ENCODE assay signal across 9 cellular contexts in genomic region chr9:101485873-101486692, GRCh38. TPM values are rescaled to one million over a fixed set of nuclear protein-coding genes. Genes with fewer than 3 reads are reported as not detected.
A peak's percentile ranks its signal among the peaks of the same experiment; 100 is the strongest.
DNase-seq lines count a peak whose midpoint lies in the region; ATAC-seq and TF ChIP-seq lines count a peak whose summit lies in the region.
"Had no signal": no experiment of that assay in that cellular context is flagged by ENCODE, and none has a peak within 500 bp of the region (broad histone marks: within the 10 kb centered on the region; RNA-seq: fewer than 3 reads in every experiment).

No MANE protein-coding gene starts in this region.

- H3K9ac ChIP-seq in colonic mucosa (ENCODE audit: low read depth in 2 of 2, low read length in 2 of 2): peak overlapping the region; percentile 86 to 94

- H3K27me3 ChIP-seq in colonic mucosa: no peaks in the 10 kb centered on the region
- peaks cover 12 to 63% of the 10 kb centered on the region in 2 donors for H3K27me3 ChIP-seq in left lung

- peaks cover 4% of the 10 kb centered on the region for H3K4me1 ChIP-seq in colonic mucosa
- H3K4me1 ChIP-seq in left lung: peaks cover 0 to 9% of the 10 kb centered on the region in 2 donors

- ATAC-seq in left lung (peak; percentile 79), HG03159 (IDR thresholded peaks at IDR 0.05; ENCODE audit: unreplicated experiment) (no peak), HG03045 (IDR thresholded peaks at IDR 0.05; ENCODE audit: unreplicated experiment) (no peak)

- DNase-seq in Daoy (ENCODE audit: low read depth) (peak; percentile 79), NCI-H446 treated with DMSO at 0.1 percent for 48 hours (lab: John Stamatoyannopoulos, UW) (peak; percentile 49), colonic mucosa (peak; percentile 72), left lung (peak; percentile 33 to 80)
- no peak for DNase-seq in activated CD4-positive, alpha-beta T cell treated with anti-CD3 and anti-CD28 coated beads, Interleukin-2, amount 50 U/mL, for 48 hours

- TF ChIP-seq CTCF in colonic mucosa (IDR thresholded peaks at IDR 0.05) (no peak), left lung (IDR thresholded peaks at IDR 0.05) (no peak)

- H3K4me3 ChIP-seq in colonic mucosa (peak overlapping the region; percentile 78), left lung (peak overlapping the region; percentile 45 to 50)

- intact Hi-C loops in colonic mucosa (cut with DNase I): no loop called here
- intact Hi-C loops in left lung (cut with DNase I): no loop called here

- no peaks in the 10 kb centered on the region for H3K9me3 ChIP-seq in colonic mucosa
- no peaks in the 10 kb centered on the region for H3K9me3 ChIP-seq in left lung

- H3K36me3 ChIP-seq in colonic mucosa: no peaks in the 10 kb centered on the region
- H3K36me3 ChIP-seq in left lung: no peaks in the 10 kb centered on the region

- H3K27ac ChIP-seq in colonic mucosa: peak overlapping the region; percentile 88
- H3K27ac ChIP-seq in left lung: peak overlapping the region; percentile 70 to 72
- peak overlapping the region; percentile 87 for H3K27ac ChIP-seq in temporal lobe (ENCODE audit: low read depth, low read length)

RNA-seq across cellular contexts. Expression of gene RNF20, which starts 47.6 kb away (rescaled TPM):
- total RNA-seq in Daoy (2014; rRNA removed; shearing (Covaris generic)): 57.2 and 65.3 TPM in 2 replicates
- 10 to 100 TPM; 33.3 to 40.9 TPM for total RNA-seq in colonic mucosa
- total RNA-seq in left lung: 10 to 100 TPM; 37.7 to 39.9 TPM
- 28.8 TPM for total RNA-seq in temporal lobe

RNA-seq across cellular contexts. Expression of gene ALDOB, which starts 50.5 kb away (rescaled TPM):
- 1.4 TPM in 1 of 2 replicates, not detected in the other for total RNA-seq in Daoy (2014; rRNA removed; shearing (Covaris generic))
- total RNA-seq in colonic mucosa (10 to 100 TPM in 1 of 2 donors, 1 to 10 TPM in 1; 3.4 to 33.1 TPM), left lung (not detected), temporal lobe (not detected)
- total RNA-seq: glomerular endothelial cell had no signal

Comparison
In these comparisons a context has a peak if more than half of its experiments do, and no peak if none do; other contexts are left out.
1. DNase-seq: peak in Daoy (single experiment), NCI-H446 treated with DMSO at 0.1 percent for 48 hours (single experiment), colonic mucosa (single experiment) and left lung (2 of 2); none in activated CD4-positive, alpha-beta T cell treated with anti-CD3 and anti-CD28 coated beads, Interleukin-2, amount 50 U/mL, for 48 hours (0 of 2).
2. Peak in every context shown above with its lines, with median percentiles within 50 percentile points of each other: H3K27ac ChIP-seq.